ENCODE assay signal across 19 cellular contexts in genomic region chr1:1187938-1188337, GRCh38. TPM values are rescaled to one million over a fixed set of nuclear protein-coding genes. Genes with fewer than 3 reads are reported as not detected.
"Had no signal": no experiment of that assay in that cellular context is flagged by ENCODE, and none has a peak within 500 bp of the region (broad histone marks: within the 10 kb centered on the region; RNA-seq: fewer than 3 reads in every experiment).

No MANE protein-coding gene starts in this region.

- H3K79me2 ChIP-seq: hepatocyte had no signal

- H3K27me3 ChIP-seq: body of pancreas, hepatocyte, ovary, upper lobe of right lung had no signal

- FAIRE-seq: TTC549 had no signal

- H3K9me3 Mint-ChIP-seq: neural crest cell had no signal

- H3K4me1 ChIP-seq: body of pancreas, upper lobe of right lung had no signal

- H3K36me3 ChIP-seq: ovary, upper lobe of right lung had no signal

- H3K4me3 Mint-ChIP-seq: activated B cell treated with CpG ODN at 0.5 μM for 24 hours; activated CD4-positive, alpha-beta T cell treated with anti-CD3 and anti-CD28 coated beads, Interleukin-2, amount 10 ng/mL, durations not matched to agents 7 days and 5 days; activated naive CD4-positive, alpha-beta T cell treated with anti-CD3 and anti-CD28 coated beads for 36 hours; endodermal cell; neural crest cell; stimulated activated naive CD8-positive, alpha-beta T cell treated with anti-CD3 and anti-CD28 coated beads, Interleukin-15, Interleukin-2, amounts not matched to agents 100 ng/mL and 50 ng/mL, for 24 hours; T-helper 1 cell treated with Interleukin-12 subunit alpha and Interleukin-12 subunit beta and Interleukin-4 antibody, amounts not matched to agents 30 μg/mL and 1 μg/mL, for 36 hours had no signal

- DNase-seq: activated B cell treated with CpG ODN at 0.5 μM for 24 hours; activated CD4-positive, alpha-beta T cell treated with anti-CD3 and anti-CD28 coated beads, Interleukin-2, amount 10 ng/mL, durations not matched to agents 7 days and 5 days; activated CD8-positive, alpha-beta memory T cell treated with anti-CD3 and anti-CD28 coated beads for 24 hours; activated naive CD4-positive, alpha-beta T cell treated with anti-CD3 and anti-CD28 coated beads for 36 hours; body of pancreas; dermis blood vessel endothelial cell; endodermal cell; kidney glomerular epithelial cell; ovary; stimulated activated CD4-positive, alpha-beta T cell treated with anti-CD3 and anti-CD28 coated beads, Interleukin-15, amount 100 ng/mL, for 24 hours; stimulated activated CD4-positive, alpha-beta T cell treated with anti-CD3 and anti-CD28 coated beads, Interleukin-4, amount 100 ng/mL, for 24 hours; upper lobe of right lung had no signal

- H3K4me2 ChIP-seq: hepatocyte had no signal

- H3K27ac Mint-ChIP-seq: activated B cell treated with CpG ODN at 0.5 μM for 24 hours; activated CD4-positive, alpha-beta T cell treated with anti-CD3 and anti-CD28 coated beads, Interleukin-2, amount 10 ng/mL, durations not matched to agents 7 days and 5 days; activated naive CD4-positive, alpha-beta T cell treated with anti-CD3 and anti-CD28 coated beads for 36 hours; endodermal cell; stimulated activated naive CD8-positive, alpha-beta T cell treated with anti-CD3 and anti-CD28 coated beads, Interleukin-15, Interleukin-2, amounts not matched to agents 100 ng/mL and 50 ng/mL, for 24 hours; T-helper 1 cell treated with Interleukin-12 subunit alpha and Interleukin-12 subunit beta and Interleukin-4 antibody, amounts not matched to agents 30 μg/mL and 1 μg/mL, for 36 hours had no signal

- H3K27me3 Mint-ChIP-seq: stimulated activated naive CD8-positive, alpha-beta T cell treated with anti-CD3 and anti-CD28 coated beads, Interleukin-15, Interleukin-2, amounts not matched to agents 100 ng/mL and 50 ng/mL, for 24 hours had no signal

- H3K27ac ChIP-seq: body of pancreas, hepatocyte, ovary, upper lobe of right lung had no signal

- H3K4me3 ChIP-seq: body of pancreas, hepatocyte, ovary, upper lobe of right lung had no signal

- H3K4me1 Mint-ChIP-seq: activated B cell treated with CpG ODN at 0.5 μM for 24 hours, endodermal cell had no signal

- H2AFZ ChIP-seq: hepatocyte had no signal

- H3K9me3 ChIP-seq: body of pancreas, upper lobe of right lung had no signal

RNA-seq across cellular contexts. Expression of gene TTLL10, which starts 14.3 kb away (rescaled TPM):
- total RNA-seq: activated naive CD4-positive, alpha-beta T cell treated with anti-CD3 and anti-CD28 coated beads for 36 hours; dermis blood vessel endothelial cell; hepatocyte; lower leg skin; neural crest cell; temporal lobe; upper lobe of right lung had no signal
- polyA plus RNA-seq: ovary had no signal

RNA-seq across cellular contexts. Expression of gene TNFRSF18, which starts 18.5 kb away (rescaled TPM):
- total RNA-seq: body of pancreas, hepatocyte, neural crest cell, temporal lobe had no signal

RNA-seq across cellular contexts. Expression of gene TNFRSF4, which starts 26.0 kb away (rescaled TPM):
- total RNA-seq: hepatocyte, temporal lobe had no signal
- polyA plus RNA-seq: hepatocyte had no signal
